1 cellular context compared by ENCODE assay signal in the genomic region with DNA sequence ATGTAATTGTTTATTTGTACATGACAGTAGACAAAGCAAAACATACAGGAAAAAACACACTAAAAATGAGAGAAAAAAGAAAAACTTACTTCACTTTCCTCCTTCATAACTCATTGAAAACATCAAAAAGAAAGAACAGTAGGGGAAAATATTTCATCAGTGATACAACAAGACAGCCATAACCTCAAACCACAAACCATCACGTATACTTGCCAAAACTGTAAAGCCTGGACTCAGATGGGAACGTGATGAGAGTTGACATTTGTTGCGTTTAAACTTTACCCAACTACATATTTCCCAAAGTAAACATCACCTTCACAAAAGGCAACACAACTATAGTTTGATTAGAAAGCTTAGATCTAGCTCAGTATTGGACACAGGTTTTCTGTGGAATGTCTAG.
TF ChIP-seq lines count a peak whose summit lies in the region.

No MANE protein-coding gene starts in this region.

TF ChIP-seq in GM23338, 12 proteins besides CTCF, POLR2A, EP300 and RAD21 (continued from another document):
- TF ChIP-seq, protein P1, sequence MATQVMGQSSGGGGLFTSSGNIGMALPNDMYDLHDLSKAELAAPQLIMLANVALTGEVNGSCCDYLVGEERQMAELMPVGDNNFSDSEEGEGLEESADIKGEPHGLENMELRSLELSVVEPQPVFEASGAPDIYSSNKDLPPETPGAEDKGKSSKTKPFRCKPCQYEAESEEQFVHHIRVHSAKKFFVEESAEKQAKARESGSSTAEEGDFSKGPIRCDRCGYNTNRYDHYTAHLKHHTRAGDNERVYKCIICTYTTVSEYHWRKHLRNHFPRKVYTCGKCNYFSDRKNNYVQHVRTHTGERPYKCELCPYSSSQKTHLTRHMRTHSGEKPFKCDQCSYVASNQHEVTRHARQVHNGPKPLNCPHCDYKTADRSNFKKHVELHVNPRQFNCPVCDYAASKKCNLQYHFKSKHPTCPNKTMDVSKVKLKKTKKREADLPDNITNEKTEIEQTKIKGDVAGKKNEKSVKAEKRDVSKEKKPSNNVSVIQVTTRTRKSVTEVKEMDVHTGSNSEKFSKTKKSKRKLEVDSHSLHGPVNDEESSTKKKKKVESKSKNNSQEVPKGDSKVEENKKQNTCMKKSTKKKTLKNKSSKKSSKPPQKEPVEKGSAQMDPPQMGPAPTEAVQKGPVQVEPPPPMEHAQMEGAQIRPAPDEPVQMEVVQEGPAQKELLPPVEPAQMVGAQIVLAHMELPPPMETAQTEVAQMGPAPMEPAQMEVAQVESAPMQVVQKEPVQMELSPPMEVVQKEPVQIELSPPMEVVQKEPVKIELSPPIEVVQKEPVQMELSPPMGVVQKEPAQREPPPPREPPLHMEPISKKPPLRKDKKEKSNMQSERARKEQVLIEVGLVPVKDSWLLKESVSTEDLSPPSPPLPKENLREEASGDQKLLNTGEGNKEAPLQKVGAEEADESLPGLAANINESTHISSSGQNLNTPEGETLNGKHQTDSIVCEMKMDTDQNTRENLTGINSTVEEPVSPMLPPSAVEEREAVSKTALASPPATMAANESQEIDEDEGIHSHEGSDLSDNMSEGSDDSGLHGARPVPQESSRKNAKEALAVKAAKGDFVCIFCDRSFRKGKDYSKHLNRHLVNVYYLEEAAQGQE (IDR thresholded peaks at IDR 0.05; ENCODE audit: unreplicated experiment) = no peak
- TF ChIP-seq EZH2 (IDR thresholded peaks at IDR 0.05; ENCODE audit: low read depth, unreplicated experiment) (no peak), STAT1 (IDR thresholded peaks at IDR 0.05; ENCODE audit: unreplicated experiment) (no peak), ZNF331 (CRISPR knock-in tag; IDR thresholded peaks at IDR 0.05; ENCODE audit: low read depth) (no peak), ZNF114 (CRISPR knock-in tag; IDR thresholded peaks at IDR 0.05) (no peak), NANOG (IDR thresholded peaks at IDR 0.05; ENCODE audit: borderline replicate concordance) (no peak)
